In the genomic region with DNA sequence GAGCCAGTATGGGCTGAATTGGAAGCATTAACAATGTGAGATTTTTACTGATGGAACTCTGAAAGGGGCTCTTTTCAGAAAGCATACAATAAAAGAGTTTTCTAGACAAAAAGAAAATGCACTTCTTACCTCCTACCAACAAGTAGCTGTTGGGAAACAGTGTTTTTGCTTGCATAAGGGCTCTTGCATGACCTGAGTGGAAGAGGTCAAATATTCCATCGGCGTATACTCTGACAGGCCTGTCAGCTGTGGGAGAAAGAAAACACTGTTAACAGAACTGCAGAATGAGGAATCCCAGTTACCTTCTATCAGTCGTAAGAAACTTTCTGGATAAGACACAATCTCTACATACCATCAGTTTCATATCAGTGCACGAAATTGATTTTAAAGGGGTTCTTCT, we compare ENCODE assay signal across 22 cellular contexts. TPM values are rescaled to one million over a fixed set of nuclear protein-coding genes. Genes with fewer than 3 reads are reported as not detected.
DNase-seq lines count a peak whose midpoint lies in the region; ATAC-seq and TF ChIP-seq lines count a peak whose summit lies in the region.
"Had no signal": no experiment of that assay in that cellular context is flagged by ENCODE, and none has a peak within 500 bp of the region (broad histone marks: within the 10 kb centered on the region; RNA-seq: fewer than 3 reads in every experiment).

No MANE protein-coding gene starts in this region.

- H3K4me1 ChIP-seq in cardiac muscle cell (ENCODE audit: low read depth) (peaks cover 22% of the 10 kb centered on the region), heart left ventricle (no peaks in the 10 kb centered on the region), lower lobe of right lung (no peaks in the 10 kb centered on the region), upper lobe of right lung (no peaks in the 10 kb centered on the region)
- H3K4me1 ChIP-seq: esophagus squamous epithelium, gastrocnemius medialis, pancreas, right atrium auricular region had no signal

- no peak for TF ChIP-seq POLR2A in heart left ventricle (IDR thresholded peaks at IDR 0.05)

- DNase-seq in cardiac muscle cell (ENCODE audit: low read depth in 1 of 2, low spot score in 1 of 2), result peak; percentile 54 to 61
- DNase-seq in heart left ventricle, result no peak
- peak; percentile 10 for DNase-seq in fibroblast of mammary gland (ENCODE audit: low read depth)
- no peak for DNase-seq in lower lobe of right lung
- DNase-seq in upper lobe of right lung, result no peak
- DNase-seq in Ammon's horn (ENCODE audit: low spot score), result no peak
- DNase-seq in dedifferentiated amniotic fluid mesenchymal stem cell (ENCODE audit: extremely low spot score), result no peak
- DNase-seq: activated CD4-positive, alpha-beta T cell treated with anti-CD3 and anti-CD28 coated beads, Interleukin-2, amount 50 U/mL, for 4 hours; activated CD4-positive, CD25-positive, alpha-beta regulatory T cell; activated T-cell treated with anti-CD3 and anti-CD28 coated beads, Interleukin-2, amount 50 U/mL, for 72 hours; CD4-positive, alpha-beta memory T cell; esophagus squamous epithelium; gastrocnemius medialis; Karpas-422; NCI-H146; NCI-H345; NCI-H748 treated with DMSO at 0.1 percent for 48 hours; pancreas; RPMI8226; stimulated activated naive CD8-positive, alpha-beta T cell treated with anti-CD3 and anti-CD28 coated beads, Interleukin-15, amount 100 ng/mL, for 72 hours had no signal

- intact Hi-C loops in heart left ventricle (cut with DNase I) (no loop called here), lower lobe of right lung (cut with DNase I) (no loop called here), upper lobe of right lung (cut with DNase I) (no loop called here)

- TF ChIP-seq CTCF in cardiac muscle cell (IDR thresholded peaks at IDR 0.05; ENCODE audit: low read depth, low read length) (no peak), heart left ventricle (IDR thresholded peaks at IDR 0.05) (no peak), fibroblast of mammary gland (conservative IDR thresholded peaks at IDR 0.05; ENCODE audit: control insufficient read depth, insufficient read depth, low read depth, low read length) (no peak), lower lobe of right lung (IDR thresholded peaks at IDR 0.05) (no peak), upper lobe of right lung (IDR thresholded peaks at IDR 0.05) (no peak)

- H3K27ac ChIP-seq in cardiac muscle cell (peak overlapping the region; percentile 75), heart left ventricle (no peak overlapping the region), lower lobe of right lung (no peak overlapping the region), upper lobe of right lung (no peak overlapping the region)
- H3K27ac ChIP-seq: esophagus squamous epithelium, gastrocnemius medialis, pancreas, right atrium auricular region had no signal

- H3K4me3 ChIP-seq in cardiac muscle cell (no peak overlapping the region), heart left ventricle (no peak overlapping the region), fibroblast of mammary gland (ENCODE audit: control insufficient read depth, low read depth, low read length) (no peak overlapping the region), lower lobe of right lung (no peak overlapping the region), upper lobe of right lung (no peak overlapping the region)
- H3K4me3 ChIP-seq: esophagus squamous epithelium, gastrocnemius medialis, pancreas, right atrium auricular region had no signal

- ATAC-seq in heart left ventricle (no peak), lower lobe of right lung (peak; percentile 52 to 54), upper lobe of right lung (peak; percentile 41), HG03378 (IDR thresholded peaks at IDR 0.05; ENCODE audit: unreplicated experiment) (no peak)
- ATAC-seq: activated T-cell treated with anti-CD3 and anti-CD28 coated beads, Interleukin-2, amount 50 U/mL, for 72 hours; gastrocnemius medialis; pancreas; stimulated activated naive CD8-positive, alpha-beta T cell treated with anti-CD3 and anti-CD28 coated beads, Interleukin-15, amount 100 ng/mL, for 72 hours had no signal

- H3K27me3 ChIP-seq in cardiac muscle cell (no peaks in the 10 kb centered on the region), heart left ventricle (peaks cover 0 to 2% (median 0%) of the 10 kb centered on the region in 9 donors), lower lobe of right lung (ENCODE audit: low read depth) (no peaks in the 10 kb centered on the region), upper lobe of right lung (no peaks in the 10 kb centered on the region)
- H3K27me3 ChIP-seq: esophagus squamous epithelium, gastrocnemius medialis, pancreas, right atrium auricular region had no signal

- peaks cover 4% of the 10 kb centered on the region for H3K36me3 ChIP-seq in cardiac muscle cell
- no peaks in the 10 kb centered on the region for H3K36me3 ChIP-seq in heart left ventricle
- H3K36me3 ChIP-seq in lower lobe of right lung, result no peaks in the 10 kb centered on the region
- H3K36me3 ChIP-seq in upper lobe of right lung, result no peaks in the 10 kb centered on the region
- H3K36me3 ChIP-seq: esophagus squamous epithelium, gastrocnemius medialis, pancreas, right atrium auricular region had no signal

- H3K9me3 ChIP-seq in cardiac muscle cell (ENCODE audit: low read depth), result no peaks in the 10 kb centered on the region
- H3K9me3 ChIP-seq in heart left ventricle, result no peaks in the 10 kb centered on the region
- no peaks in the 10 kb centered on the region for H3K9me3 ChIP-seq in lower lobe of right lung
- H3K9me3 ChIP-seq in upper lobe of right lung, result no peaks in the 10 kb centered on the region
- H3K9me3 ChIP-seq: esophagus squamous epithelium, gastrocnemius medialis, pancreas, right atrium auricular region had no signal

- WGBS in heart left ventricle, 4 donors, result 39 to 63% (median 48%) methylated on average over 4 of the region's 4 CpGs

RNA-seq across cellular contexts. Expression of gene PCYT1B, which starts 39.5 kb away (rescaled TPM):
- total RNA-seq in cardiac muscle cell (37.4 and 41.1 TPM in 2 replicates), heart left ventricle (under 1 TPM in 4 of 9 donors, not detected in 5; 0.10 to 0.27 (median 0.16) TPM), lower lobe of right lung (1.2 TPM), upper lobe of right lung (0.14 TPM)
- polyA plus RNA-seq in cardiac muscle cell (17.2 and 25.5 TPM in 2 replicates), heart left ventricle (under 1 TPM in 1 of 2 donors, not detected in 1; 0.07 TPM)
- total RNA-seq: CD4-positive, alpha-beta memory T cell had no signal
- polyA plus RNA-seq: CD4-positive, alpha-beta memory T cell had no signal

Comparison
In these comparisons a context has a peak if more than half of its experiments do, and no peak if none do; other contexts are left out.
1. DNase-seq: peak in cardiac muscle cell (2 of 2) and fibroblast of mammary gland (single experiment); none in heart left ventricle (0 of 5), lower lobe of right lung (single experiment), upper lobe of right lung (single experiment), Ammon's horn (single experiment) and dedifferentiated amniotic fluid mesenchymal stem cell (single experiment).
2. RNA of gene PCYT1B, which starts 39.5 kb away (total RNA-seq): 37.4 to 41.1 TPM in cardiac muscle cell; 1.2 TPM in lower lobe of right lung (single experiment), 0.14 TPM in upper lobe of right lung (single experiment) and 0.10 to 0.27 TPM in heart left ventricle; every median in the first group is over 10 times any median in the second.
3. ATAC-seq: peak in lower lobe of right lung (2 of 2) and upper lobe of right lung (single experiment); none in heart left ventricle (0 of 4) and HG03378 (single experiment).